In genomic region chr3:125334675-125335560, GRCh38 we compare ENCODE assay signal across 14 cellular contexts. TPM values are rescaled to one million over a fixed set of nuclear protein-coding genes. Genes with fewer than 3 reads are reported as not detected.
DNase-seq lines count a peak whose midpoint lies in the region; ATAC-seq and TF ChIP-seq lines count a peak whose summit lies in the region.
"Had no signal": no experiment of that assay in that cellular context is flagged by ENCODE, and none has a peak within 500 bp of the region (broad histone marks: within the 10 kb centered on the region; RNA-seq: fewer than 3 reads in every experiment).

No MANE protein-coding gene starts in this region.

- no peak for TF ChIP-seq CTCF in natural killer cell (IDR thresholded peaks at IDR 0.05)
- no peak for TF ChIP-seq CTCF in left ventricle myocardium inferior (IDR thresholded peaks at IDR 0.05; ENCODE audit: borderline replicate concordance)

- H3K4me1 ChIP-seq in left ventricle myocardium inferior = peaks cover 73% of the 10 kb centered on the region

- H3K36me3 Mint-ChIP-seq in natural killer cell = no peaks in the 10 kb centered on the region
- H3K36me3 Mint-ChIP-seq in natural killer cell treated with Interleukin-12 subunit alpha and Interleukin-12 subunit beta and Interleukin-15 and Interleukin-18, amount 100 ng/mL, for 72 hours = peaks cover 6% of the 10 kb centered on the region

- H3K4me1 Mint-ChIP-seq in natural killer cell = peaks cover 47 to 64% of the 10 kb centered on the region in 2 donors
- H3K4me1 Mint-ChIP-seq in natural killer cell treated with Interleukin-12 subunit alpha and Interleukin-12 subunit beta and Interleukin-15 and Interleukin-18, amount 100 ng/mL, for 72 hours (ENCODE audit: low read depth in 2 of 2) = peaks cover 45 to 58% of the 10 kb centered on the region in 2 donors

- peak overlapping the region; percentile 53 for H3K9ac ChIP-seq in SK-N-MC (ENCODE audit: insufficient read length)

- H3K4me3 ChIP-seq in SK-N-MC (peak overlapping the region; percentile 61), left ventricle myocardium inferior (peak overlapping the region; percentile 13)

- H3K9me3 ChIP-seq in SK-N-MC (ENCODE audit: low read depth, low read length) (peaks cover 11% of the 10 kb centered on the region; the same call in 1 of the 2 replicates), left ventricle myocardium inferior (replicated peaks) (peaks cover 9% of the 10 kb centered on the region)

- no peaks in the 10 kb centered on the region for H3K27me3 Mint-ChIP-seq in natural killer cell (ENCODE audit: low read depth in 2 of 2)
- H3K27me3 Mint-ChIP-seq in natural killer cell treated with Interleukin-12 subunit alpha and Interleukin-12 subunit beta and Interleukin-15 and Interleukin-18, amount 100 ng/mL, for 72 hours = no peaks in the 10 kb centered on the region
- H3K27me3 Mint-ChIP-seq: memory B cell; stimulated activated naive CD8-positive, alpha-beta T cell treated with anti-CD3 and anti-CD28 coated beads, Interleukin-15, amount 100 ng/mL, for 72 hours had no signal

- DNase-seq in natural killer cell (no peak), SK-N-MC (ENCODE audit: low read depth, low spot score) (peak; percentile 73), left ventricle myocardium inferior (no peak), NCI-H2227 treated with DMSO at 0.1 percent for 48 hours (lab: John Stamatoyannopoulos, UW) (no peak), GM19240 (ENCODE audit: insufficient read length, low spot score) (no peak), NCI-H82 (lab: John Stamatoyannopoulos, UW) (no peak)
- no peak for DNase-seq in natural killer cell treated with Interleukin-12 subunit alpha and Interleukin-12 subunit beta and Interleukin-15 and Interleukin-18, amount 100 ng/mL, for 72 hours (ENCODE audit: low spot score)
- DNase-seq in activated CD4-positive, alpha-beta T cell treated with anti-CD3 and anti-CD28 coated beads, Interleukin-2, amount 50 U/mL, for 4 hours = no peak
- DNase-seq: activated CD4-positive, alpha-beta T cell treated with anti-CD3 and anti-CD28 coated beads, Interleukin-2, amount 50 U/mL, for 48 hours; caudate nucleus; effector CD4-positive, alpha-beta T cell; stimulated activated naive CD8-positive, alpha-beta T cell treated with anti-CD3 and anti-CD28 coated beads, Interleukin-15, amount 100 ng/mL, for 72 hours had no signal

- intact Hi-C loops in natural killer cell (cut with micrococcal nuclease) = no loop called here
- intact Hi-C loops in left ventricle myocardium inferior (cut with micrococcal nuclease) = no loop called here

- H3K27ac Mint-ChIP-seq in natural killer cell = peak overlapping the region; percentile 2 to 4
- H3K27ac Mint-ChIP-seq in natural killer cell treated with Interleukin-12 subunit alpha and Interleukin-12 subunit beta and Interleukin-15 and Interleukin-18, amount 100 ng/mL, for 72 hours = peak overlapping the region in 1 of 2 donors; percentile 1
- H3K27ac Mint-ChIP-seq: activated T-helper 1 cell treated with anti-CD3 and anti-CD28 coated beads, Interleukin-12 subunit alpha, Interleukin-12 subunit beta, Interleukin-2, Interleukin-4 antibody, amounts not matched to agents 30 ng/mL and 10 ng/mL and 1 ng/mL, durations not matched to agents 14 hours and 24 hours and 36 hours; memory B cell; stimulated activated naive CD8-positive, alpha-beta T cell treated with anti-CD3 and anti-CD28 coated beads, Interleukin-15, amount 100 ng/mL, for 72 hours had no signal

- no peak overlapping the region for H3K4me3 Mint-ChIP-seq in natural killer cell
- H3K4me3 Mint-ChIP-seq in natural killer cell treated with Interleukin-12 subunit alpha and Interleukin-12 subunit beta and Interleukin-15 and Interleukin-18, amount 100 ng/mL, for 72 hours = no peak overlapping the region
- H3K4me3 Mint-ChIP-seq: activated T-helper 1 cell treated with anti-CD3 and anti-CD28 coated beads, Interleukin-12 subunit alpha, Interleukin-12 subunit beta, Interleukin-2, Interleukin-4 antibody, amounts not matched to agents 30 ng/mL and 10 ng/mL and 1 ng/mL, durations not matched to agents 14 hours and 24 hours and 36 hours; memory B cell; stimulated activated naive CD8-positive, alpha-beta T cell treated with anti-CD3 and anti-CD28 coated beads, Interleukin-15, amount 100 ng/mL, for 72 hours had no signal

- H3K27ac ChIP-seq in SK-N-MC (peak overlapping the region; percentile 95), left ventricle myocardium inferior (replicated peaks) (peak overlapping the region; percentile 66)

- H3K27me3 ChIP-seq in left ventricle myocardium inferior (ENCODE audit: low read depth) = no peaks in the 10 kb centered on the region

- no peak for ATAC-seq in natural killer cell
- no peak for ATAC-seq in natural killer cell treated with Interleukin-12 subunit alpha and Interleukin-12 subunit beta and Interleukin-15 and Interleukin-18, amount 100 ng/mL, for 72 hours
- ATAC-seq: stimulated activated naive CD8-positive, alpha-beta T cell treated with anti-CD3 and anti-CD28 coated beads, Interleukin-15, amount 100 ng/mL, for 72 hours had no signal

- H3K36me3 ChIP-seq in SK-N-MC (ENCODE audit: insufficient read depth, low read length) (peaks cover 40% of the 10 kb centered on the region), left ventricle myocardium inferior (peaks cover 5% of the 10 kb centered on the region)

- H3K9me3 Mint-ChIP-seq in natural killer cell = peaks cover 2 to 6% of the 10 kb centered on the region in 2 donors
- H3K9me3 Mint-ChIP-seq in natural killer cell treated with Interleukin-12 subunit alpha and Interleukin-12 subunit beta and Interleukin-15 and Interleukin-18, amount 100 ng/mL, for 72 hours = no peaks in the 10 kb centered on the region

RNA-seq across cellular contexts. Expression of gene ZNF148, which starts 40.2 kb away (rescaled TPM):
- total RNA-seq in natural killer cell (10 to 100 TPM; 61.1 to 72.5 (median 62.8) TPM), left ventricle myocardium inferior (45.7 TPM)
- total RNA-seq in natural killer cell treated with Interleukin-12 subunit alpha and Interleukin-12 subunit beta and Interleukin-15 and Interleukin-18, amount 100 ng/mL, for 72 hours = 10 to 100 TPM; 40.9 to 51.8 TPM
